Comparison of ENCODE assay signal across 23 cellular contexts in genomic region chr12:81216739-81217138, GRCh38.
DNase-seq lines count a peak whose midpoint lies in the region; FAIRE-seq and TF ChIP-seq lines count a peak whose summit lies in the region.
"Had no signal": no experiment of that assay in that cellular context is flagged by ENCODE, and none has a peak within 500 bp of the region (broad histone marks: within the 10 kb centered on the region; RNA-seq: fewer than 3 reads in every experiment).

No MANE protein-coding gene starts in this region.

- dilution Hi-C loops in keratinocyte (cut with MboI; ENCODE audit: extremely low pct_ligation_motif_present, low sequenced_read_pairs), result no loop called here

- TF ChIP-seq CTCF in bronchial epithelial cell (IDR thresholded peaks at IDR 0.05; ENCODE audit: insufficient read depth, low read length, severe bottlenecking), result no peak
- TF ChIP-seq CTCF in epithelial cell of esophagus (IDR thresholded peaks at IDR 0.05; ENCODE audit: insufficient read depth, low read depth, low read length, missing control alignments), result no peak
- TF ChIP-seq CTCF in keratinocyte (optimal IDR thresholded peaks at IDR 0.05 in 1 of 3, IDR thresholded peaks at IDR 0.05 in 1 of 3, conservative IDR thresholded peaks at IDR 0.05 in 1 of 3; ENCODE audit: extremely low read depth in 1 of 3, insufficient read depth in 2 of 3, low read length in 3 of 3), result no peak
- no peak for TF ChIP-seq CTCF in GM10248 (IDR thresholded peaks at IDR 0.05; ENCODE audit: control extremely low read depth, extremely low read depth, low read depth, missing control alignments)

- H3K27ac ChIP-seq in keratinocyte (ENCODE audit: control insufficient read depth, insufficient read depth, low read length), result no peak overlapping the region
- H3K27ac ChIP-seq: BLaER1 had no signal

- H3K36me3 ChIP-seq in bronchial epithelial cell (ENCODE audit: control insufficient read depth, insufficient read depth, low read length) (no peaks in the 10 kb centered on the region), keratinocyte (ENCODE audit: control insufficient read depth in 2 of 2, extremely low read depth in 1 of 2, insufficient read depth in 2 of 2, low read length in 2 of 2) (no peaks in the 10 kb centered on the region)
- H3K36me3 ChIP-seq: BE2C, BLaER1 had no signal

- FAIRE-seq in bronchial epithelial cell (lab: Jason Lieb, UNC) (no peak), keratinocyte (lab: Jason Lieb, UNC) (no peak)
- FAIRE-seq: A204.1, GM12891 had no signal

- no peaks in the 10 kb centered on the region for H3K9me3 ChIP-seq in keratinocyte (ENCODE audit: control insufficient read depth, low read depth, low read length)
- H3K9me3 ChIP-seq: BE2C, BLaER1 had no signal

- no peak overlapping the region for H3K9ac ChIP-seq in keratinocyte (ENCODE audit: control insufficient read depth, extremely low read depth, insufficient read depth, low read length)
- H3K9ac ChIP-seq: BLaER1 had no signal

- peak overlapping the region; percentile 45 for H3K4me2 ChIP-seq in keratinocyte (ENCODE audit: control insufficient read depth, extremely low read depth, insufficient read depth, low read depth, low read length)
- H3K4me2 ChIP-seq: BLaER1 had no signal

- H3K9me1 ChIP-seq in keratinocyte (ENCODE audit: control insufficient read depth, extremely low read depth, insufficient read depth, low read length), result no peaks in the 10 kb centered on the region

- no peaks in the 10 kb centered on the region for H3K79me2 ChIP-seq in keratinocyte (ENCODE audit: control insufficient read depth, insufficient read depth, low read length)

- POLR2A ChIA-PET in GM10248 (lab: Yijun Ruan, JAX), result no interaction called here

- no peak overlapping the region for H3K4me3 ChIP-seq in bronchial epithelial cell (ENCODE audit: low read depth, low read length)
- H3K4me3 ChIP-seq in epithelial cell of esophagus (ENCODE audit: low read length), result no peak overlapping the region
- H3K4me3 ChIP-seq in keratinocyte (ENCODE audit: control insufficient read depth in 2 of 3, extremely low read depth in 1 of 3, insufficient read depth in 2 of 3, low read depth in 1 of 3, low read length in 3 of 3), result no peak overlapping the region
- H3K4me3 ChIP-seq: BLaER1 had no signal

- no peaks in the 10 kb centered on the region for H4K20me1 ChIP-seq in keratinocyte (ENCODE audit: control insufficient read depth, extremely low read depth, insufficient read depth, low read length)
- H4K20me1 ChIP-seq: BLaER1 had no signal

- H3K27me3 ChIP-seq in bronchial epithelial cell (ENCODE audit: control insufficient read depth, insufficient read depth, low read length), result no peaks in the 10 kb centered on the region
- no peaks in the 10 kb centered on the region for H3K27me3 ChIP-seq in keratinocyte (ENCODE audit: control insufficient read depth, extremely low read depth, insufficient read depth, low read length)
- H3K27me3 ChIP-seq: BLaER1 had no signal

- DNase-seq in bronchial epithelial cell (ENCODE audit: low read depth) (peak; percentile 0), epithelial cell of esophagus (ENCODE audit: low read depth) (peak; percentile 15), keratinocyte (ENCODE audit: low read depth, low spot score) (peak; percentile 36), GM10248 (ENCODE audit: extremely low spot score) (no peak), UCSD-AML1 (lab: John Stamatoyannopoulos, UW; ENCODE audit: unreplicated experiment) (no peak)
- DNase-seq: 8988T; ACHN; BE2C; C1 segment of cervical spinal cord; CD4-positive, alpha-beta memory T cell; CD4-positive, CD25-positive, alpha-beta regulatory T cell; CD8-positive, alpha-beta memory T cell; COR-L47; DMS 273 treated with DMSO at 0.1 percent for 48 hours; DMS153; DMS53; DMS79; DND-41; EL; GDM1 had no signal

- CTCF ChIA-PET in GM10248 (lab: Yijun Ruan, JAX), result interaction anchor here (1.0 to 1.2 kb wide), 3 partner anchors 13 to 24 kb away, joined by 3 read pairs; no protein-coding TSS in a partner anchor

- H2AFZ ChIP-seq in keratinocyte (ENCODE audit: control insufficient read depth, low read length), result no peak overlapping the region

- peaks cover 7% of the 10 kb centered on the region for H3K4me1 ChIP-seq in keratinocyte (ENCODE audit: control insufficient read depth, extremely low read depth, insufficient read depth, low read length)
- H3K4me1 ChIP-seq: BE2C, BLaER1 had no signal

Comparison
In these comparisons a context has a peak if more than half of its experiments do, and no peak if none do; other contexts are left out.
1. DNase-seq: peak in bronchial epithelial cell (single experiment), epithelial cell of esophagus (single experiment) and keratinocyte (single experiment); none in GM10248 (single experiment) and UCSD-AML1 (single experiment).